ENCODE assay signal across 29 cellular contexts in genomic region chr21:18069875-18070274, GRCh38.
"Had no signal": no experiment of that assay in that cellular context is flagged by ENCODE, and none has a peak within 500 bp of the region (broad histone marks: within the 10 kb centered on the region; RNA-seq: fewer than 3 reads in every experiment).

No MANE protein-coding gene starts in this region.

- H3K9me3 Mint-ChIP-seq: endodermal cell had no signal

- H3K27me3 ChIP-seq: colonic mucosa, dorsolateral prefrontal cortex, esophagus muscularis mucosa, esophagus squamous epithelium, foreskin keratinocyte, gastrocnemius medialis, gastroesophageal sphincter, heart left ventricle, heart right ventricle had no signal

- DNase-seq: colonic mucosa; cortex of kidney; dermis blood vessel endothelial cell; dorsolateral prefrontal cortex; effector CD4-positive, alpha-beta T cell; effector CD8-positive, alpha-beta T cell; effector memory CD4-positive, alpha-beta T cell; effector memory CD8-positive, alpha-beta T cell; endodermal cell; erythroblast; esophagus squamous epithelium; foreskin fibroblast; foreskin keratinocyte; foreskin melanocyte; gastrocnemius medialis; glutamatergic neuron; head of caudate nucleus; heart left ventricle; heart right ventricle had no signal

- H3K4me1 ChIP-seq: colonic mucosa, esophagus muscularis mucosa, esophagus squamous epithelium, foreskin keratinocyte, gastrocnemius medialis, gastroesophageal sphincter, heart left ventricle, heart right ventricle had no signal

- ATAC-seq: effector memory CD8-positive, alpha-beta T cell; esophagus mucosa; foreskin keratinocyte; gastrocnemius medialis; gastroesophageal sphincter; heart left ventricle; heart right ventricle had no signal

- H3K27me3 Mint-ChIP-seq: dendritic cell treated with granulocyte-macrophage colony-stimulating factor and Interleukin-4, amounts not matched to agents 40 ng/mL and 50 ng/mL, for 4 days; effector memory CD8-positive, alpha-beta T cell had no signal

- H3K27ac Mint-ChIP-seq: dendritic cell treated with granulocyte-macrophage colony-stimulating factor and Interleukin-4, amounts not matched to agents 40 ng/mL and 50 ng/mL, for 4 days; effector memory CD8-positive, alpha-beta T cell; endodermal cell had no signal

- H3K9me3 ChIP-seq: colonic mucosa, esophagus muscularis mucosa, esophagus squamous epithelium, gastrocnemius medialis, gastroesophageal sphincter, heart left ventricle, heart right ventricle had no signal

- H3K4me3 ChIP-seq: colonic mucosa, coronary artery, dorsolateral prefrontal cortex, esophagus muscularis mucosa, esophagus squamous epithelium, gastrocnemius medialis, gastroesophageal sphincter, heart left ventricle, heart right ventricle had no signal

- FAIRE-seq: colon, endometrium, endothelial cell of umbilical vein, frontal cortex had no signal

- H3K36me3 ChIP-seq: colonic mucosa, esophagus muscularis mucosa, esophagus squamous epithelium, gastrocnemius medialis, gastroesophageal sphincter, heart left ventricle, heart right ventricle had no signal

- H3K4me3 Mint-ChIP-seq: dendritic cell treated with granulocyte-macrophage colony-stimulating factor and Interleukin-4, amounts not matched to agents 40 ng/mL and 50 ng/mL, for 4 days; effector memory CD8-positive, alpha-beta T cell; endodermal cell had no signal

- H3K27ac ChIP-seq: colonic mucosa, coronary artery, dorsolateral prefrontal cortex, epithelial cell of prostate, esophagus muscularis mucosa, esophagus squamous epithelium, foreskin keratinocyte, gastrocnemius medialis, gastroesophageal sphincter, heart left ventricle, heart right ventricle had no signal
